In the genomic region with DNA sequence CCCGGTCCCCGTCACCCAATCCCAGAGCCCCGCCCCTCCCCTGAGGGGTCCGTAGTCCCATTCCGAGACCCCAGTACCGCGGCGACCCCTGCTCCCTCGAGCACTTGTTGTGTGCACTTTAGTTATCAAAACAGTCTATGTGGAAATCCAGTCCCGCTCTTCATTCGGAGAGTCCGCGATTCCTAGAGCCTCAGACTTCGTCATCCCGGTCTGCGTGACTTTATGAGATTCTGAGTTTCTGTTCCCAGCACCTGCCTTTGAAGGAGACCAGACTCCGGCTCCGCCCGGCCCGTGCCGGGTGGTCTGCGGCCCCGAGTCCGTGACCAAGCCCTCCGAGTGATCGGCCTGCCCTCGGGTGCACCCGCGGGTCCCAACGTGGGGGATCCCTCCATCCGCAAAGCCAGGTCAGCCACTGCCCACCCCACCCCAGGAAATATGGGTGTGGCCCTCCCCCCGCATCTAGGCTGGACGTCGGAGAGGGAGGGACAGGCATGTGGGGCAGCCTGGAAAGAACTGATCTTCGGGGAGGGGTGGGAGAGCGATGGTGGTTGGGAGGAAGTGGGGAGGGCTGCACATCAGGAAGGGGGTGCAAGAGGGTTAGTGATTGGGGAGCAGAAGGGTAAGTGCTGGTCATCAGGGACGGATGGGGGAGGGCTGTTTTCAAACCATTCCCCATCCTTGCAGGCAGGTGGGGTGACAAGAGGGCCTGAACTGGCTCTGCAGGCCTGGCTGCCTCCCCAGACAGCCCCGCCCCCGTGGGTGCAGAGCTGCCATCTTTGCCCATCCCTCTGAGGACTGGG, we compare ENCODE assay signal across 8 cellular contexts. TPM values are rescaled to one million over a fixed set of nuclear protein-coding genes. Genes with fewer than 3 reads are reported as not detected.
DNase-seq lines count a peak whose midpoint lies in the region; ATAC-seq and TF ChIP-seq lines count a peak whose summit lies in the region.

No MANE protein-coding gene starts in this region.

- peak overlapping the region; percentile 83 to 99 (median 96) for H3K27ac Mint-ChIP-seq in CD8-positive, alpha-beta memory T cell
- H3K27ac Mint-ChIP-seq in T-helper 17 cell = peak overlapping the region; percentile 95

- CTCF ChIA-PET in CD8-positive, alpha-beta memory T cell (lab: Charles Lee) = interaction anchor here (0.6 to 2.5 kb wide), 3 partner anchors 133 to 241 kb away, joined by 3 to 9 read pairs (median 4); no protein-coding TSS in a partner anchor

- H3K4me1 ChIP-seq in CD8-positive, alpha-beta memory T cell (ENCODE audit: insufficient read depth, low read length) = peaks cover 30% of the 10 kb centered on the region
- H3K4me1 ChIP-seq in hepatocyte (ENCODE audit: insufficient read depth) = peaks cover 22% of the 10 kb centered on the region

- peaks cover 28% of the 10 kb centered on the region for H3K36me3 ChIP-seq in CD8-positive, alpha-beta memory T cell (ENCODE audit: insufficient read depth, low read length)
- no peaks in the 10 kb centered on the region for H3K36me3 ChIP-seq in hepatocyte (replicated peaks; ENCODE audit: insufficient read depth, low read depth)

- H3K9me3 ChIP-seq in CD8-positive, alpha-beta memory T cell (ENCODE audit: low read length) = no peaks in the 10 kb centered on the region
- H3K9me3 ChIP-seq in T-helper 17 cell (ENCODE audit: control insufficient read depth, low read length, poor library complexity, severe bottlenecking) = peaks cover 2% of the 10 kb centered on the region
- no peaks in the 10 kb centered on the region for H3K9me3 ChIP-seq in hepatocyte (ENCODE audit: low read depth)

- H2AFZ ChIP-seq in hepatocyte = peak overlapping the region; percentile 99

- peaks cover 0 to 67% (median 17%) of the 10 kb centered on the region in 3 donors for H3K36me3 Mint-ChIP-seq in CD8-positive, alpha-beta memory T cell
- H3K36me3 Mint-ChIP-seq in T-helper 17 cell (ENCODE audit: low read depth) = peaks cover 11% of the 10 kb centered on the region

- no peaks in the 10 kb centered on the region for H3K9me2 ChIP-seq in hepatocyte (replicated peaks; ENCODE audit: insufficient read depth)

- peak overlapping the region; percentile 95 to 99 (median 97) for H3K4me3 Mint-ChIP-seq in CD8-positive, alpha-beta memory T cell
- peak overlapping the region; percentile 94 for H3K4me3 Mint-ChIP-seq in T-helper 17 cell

- POLR2A ChIA-PET in CD8-positive, alpha-beta memory T cell (lab: Charles Lee) = interaction anchor here (0.5 to 2.3 kb wide), 12 partner anchors 11 to 616 kb away, joined by 3 to 18 read pairs (median 3); partner anchors contain the start of genes NAIF1, SLC2A8 and ZNF79

- DNase-seq in CD8-positive, alpha-beta memory T cell = peak; percentile 24 to 64 (median 27)
- DNase-seq in HuH-7.5 (ENCODE audit: low spot score) (peak; percentile 52), T-helper 17 cell (peak; percentile 18 to 22 (median 19)), astrocyte of the spinal cord (ENCODE audit: low read depth, low spot score) (peak; percentile 59), hepatocyte (ENCODE audit: low spot score) (peak; percentile 72), putamen (ENCODE audit: low spot score) (peak; percentile 21)

- ATAC-seq in GM21367 (IDR thresholded peaks at IDR 0.05; ENCODE audit: unreplicated experiment) = peak; percentile 7
- no peak for ATAC-seq in T-helper 17 cell
- no peak for ATAC-seq in HG03196 (IDR thresholded peaks at IDR 0.05; ENCODE audit: unreplicated experiment)

- H4K20me1 ChIP-seq in hepatocyte (ENCODE audit: insufficient read depth, poor library complexity, severe bottlenecking) = peaks cover 34% of the 10 kb centered on the region

- H3K27ac ChIP-seq in CD8-positive, alpha-beta memory T cell (ENCODE audit: low read depth, low read length) = peak overlapping the region; percentile 94
- peak overlapping the region; percentile 97 for H3K27ac ChIP-seq in hepatocyte

- H3K4me1 Mint-ChIP-seq in CD8-positive, alpha-beta memory T cell = peaks cover 36 to 51% (median 50%) of the 10 kb centered on the region in 3 donors
- H3K4me1 Mint-ChIP-seq in T-helper 17 cell = peaks cover 25% of the 10 kb centered on the region

- in situ Hi-C loops in astrocyte of the spinal cord (cut with HindIII; ENCODE audit: low sequenced_read_pairs) = no loop called here

- H3K27me3 Mint-ChIP-seq in CD8-positive, alpha-beta memory T cell = no peaks in the 10 kb centered on the region
- no peaks in the 10 kb centered on the region for H3K27me3 Mint-ChIP-seq in T-helper 17 cell

- peaks cover 32% of the 10 kb centered on the region for H3K79me2 ChIP-seq in hepatocyte

- no peaks in the 10 kb centered on the region for H3K27me3 ChIP-seq in CD8-positive, alpha-beta memory T cell (ENCODE audit: insufficient read depth, low read length, poor library complexity, severe bottlenecking)
- no peaks in the 10 kb centered on the region for H3K27me3 ChIP-seq in hepatocyte

- H3K9me3 Mint-ChIP-seq in CD8-positive, alpha-beta memory T cell = no peaks in the 10 kb centered on the region

- peak overlapping the region; percentile 93 for H3K4me2 ChIP-seq in hepatocyte

- H3K4me3 ChIP-seq in CD8-positive, alpha-beta memory T cell (ENCODE audit: low read length) = peak overlapping the region; percentile 98
- H3K4me3 ChIP-seq in astrocyte of the spinal cord (ENCODE audit: low read depth, low read length) (peak overlapping the region; percentile 99), hepatocyte (peak overlapping the region; percentile 86)

- 5% methylated on average over 30 of the region's 39 CpGs for WGBS in hepatocyte (ENCODE audit: low lambda C conversion rate, missing lambda C conversion rate)

- TF ChIP-seq CTCF in astrocyte of the spinal cord (IDR thresholded peaks at IDR 0.05; ENCODE audit: low read depth, low read length) = no peak
- TF ChIP-seq CTCF in hepatocyte (IDR thresholded peaks at IDR 0.05; ENCODE audit: poor library complexity) = no peak

RNA-seq across cellular contexts. Expression of gene LRSAM1, which starts 0.6 kb away (rescaled TPM):
- 10 to 100 TPM; 22.6 to 23.0 TPM for total RNA-seq in CD8-positive, alpha-beta memory T cell
- 9.5 TPM for polyA plus RNA-seq in CD8-positive, alpha-beta memory T cell
- 10 to 100 TPM; 19.6 to 22.2 TPM for total RNA-seq in T-helper 17 cell
- total RNA-seq in hepatocyte = 6.8 and 10.7 TPM in 2 replicates
- polyA plus RNA-seq in hepatocyte = 19.4 and 22.1 TPM in 2 replicates

RNA-seq across cellular contexts. Expression of gene RPL12, which starts 0.7 kb away (rescaled TPM):
- total RNA-seq in CD8-positive, alpha-beta memory T cell = 1,000 to 10,000 TPM; 1,457 to 1,549 TPM
- 1,533 TPM for polyA plus RNA-seq in CD8-positive, alpha-beta memory T cell
- total RNA-seq in T-helper 17 cell (1,000 to 10,000 TPM; 1,506 to 1,597 TPM), hepatocyte (1,720 and 2,202 TPM in 2 replicates)
- 392 and 417 TPM in 2 replicates for polyA plus RNA-seq in hepatocyte

RNA-seq across cellular contexts. Expression of gene ZNF79, which starts 27.7 kb away (rescaled TPM):
- total RNA-seq in CD8-positive, alpha-beta memory T cell = 10 to 100 TPM; 19.1 to 19.7 TPM
- 6.8 TPM for polyA plus RNA-seq in CD8-positive, alpha-beta memory T cell
- total RNA-seq in T-helper 17 cell = 1 to 10 TPM; 7.9 to 8.4 TPM
- 8.3 and 9.0 TPM in 2 replicates for total RNA-seq in hepatocyte
- polyA plus RNA-seq in hepatocyte = 3.8 and 6.0 TPM in 2 replicates

RNA-seq across cellular contexts. Expression of gene SLC2A8, which starts 54.9 kb away (rescaled TPM):
- 1 to 10 TPM; 6.2 to 7.7 TPM for total RNA-seq in CD8-positive, alpha-beta memory T cell
- polyA plus RNA-seq in CD8-positive, alpha-beta memory T cell = 4.5 TPM
- total RNA-seq in T-helper 17 cell (1 to 10 TPM; 3.0 to 4.3 TPM), hepatocyte (91.7 and 99.7 TPM in 2 replicates)
- 138 and 145 TPM in 2 replicates for polyA plus RNA-seq in hepatocyte

Comparison
In these comparisons a context has a peak if more than half of its experiments do, and no peak if none do; other contexts are left out.
1. DNase-seq: peak in every context shown above with its lines; median percentile 72 in hepatocyte; 59 in astrocyte of the spinal cord; 52 in HuH-7.5; 27 in CD8-positive, alpha-beta memory T cell; 21 in putamen; 19 in T-helper 17 cell.